In genomic region chr22:38222797-38223119, GRCh38 we compare ENCODE assay signal across 22 cellular contexts. TPM values are rescaled to one million over a fixed set of nuclear protein-coding genes. Genes with fewer than 3 reads are reported as not detected.
A peak's percentile ranks its signal among the peaks of the same experiment; 100 is the strongest.
DNase-seq lines count a peak whose midpoint lies in the region; ATAC-seq, FAIRE-seq and TF ChIP-seq lines count a peak whose summit lies in the region.
"Had no signal": no experiment of that assay in that cellular context is flagged by ENCODE, and none has a peak within 500 bp of the region (broad histone marks: within the 10 kb centered on the region; RNA-seq: fewer than 3 reads in every experiment).

No MANE protein-coding gene starts in this region.

- no peak for FAIRE-seq in GM12891 (lab: Jason Lieb, UNC)
- FAIRE-seq: islet of Langerhans had no signal

- no peak overlapping the region for H3K4me3 Mint-ChIP-seq in activated T-helper 17 cell treated with anti-CD3 and anti-CD28 coated beads, Interleukin-2, amount 50 U/mL, for 72 hours
- H3K4me3 Mint-ChIP-seq in nephron progenitor cell, result no peak overlapping the region
- H3K4me3 Mint-ChIP-seq: activated naive CD8-positive, alpha-beta T cell treated with anti-CD3 and anti-CD28 coated beads, Interleukin-2, amount 10 ng/mL, durations not matched to agents 7 days and 5 days; activated T-cell treated with anti-CD3 and anti-CD28 coated beads, Interleukin-2, amount 50 U/mL, for 4 hours; B cell; stimulated activated naive CD8-positive, alpha-beta T cell treated with anti-CD3 and anti-CD28 coated beads, Interleukin-15, amount 100 ng/mL, for 72 hours; T-cell had no signal

- no peaks in the 10 kb centered on the region for H3K9me3 ChIP-seq in vagina
- no peaks in the 10 kb centered on the region for H3K9me3 ChIP-seq in esophagus squamous epithelium
- no peaks in the 10 kb centered on the region for H3K9me3 ChIP-seq in A673 (ENCODE audit: low read depth, low read length, poor library complexity, severe bottlenecking)
- H3K9me3 ChIP-seq: HAP-1, heart right ventricle, right atrium auricular region had no signal

- no TSS peak for BruUV-seq in A673 (replicated peaks; lab: Mats Ljungman, UMichigan)

- no peaks in the 10 kb centered on the region for H3K27me3 Mint-ChIP-seq in activated T-helper 17 cell treated with anti-CD3 and anti-CD28 coated beads, Interleukin-2, amount 50 U/mL, for 72 hours
- no peaks in the 10 kb centered on the region for H3K27me3 Mint-ChIP-seq in nephron progenitor cell (ENCODE audit: low read depth, poor library complexity)
- H3K27me3 Mint-ChIP-seq: activated naive CD8-positive, alpha-beta T cell treated with anti-CD3 and anti-CD28 coated beads, Interleukin-2, amount 10 ng/mL, durations not matched to agents 7 days and 5 days; B cell; stimulated activated naive CD8-positive, alpha-beta T cell treated with anti-CD3 and anti-CD28 coated beads, Interleukin-15, amount 100 ng/mL, for 72 hours; T-cell had no signal

- 36 to 50% methylated on average over 2 to 7 of the region's 8 CpGs for WGBS in esophagus squamous epithelium, 2 donors

- peaks cover 61% of the 10 kb centered on the region for H3K4me1 ChIP-seq in vagina
- peaks cover 31 to 58% (median 42%) of the 10 kb centered on the region in 3 donors for H3K4me1 ChIP-seq in esophagus squamous epithelium
- H3K4me1 ChIP-seq in A673 (ENCODE audit: insufficient read depth, low read length, poor library complexity, severe bottlenecking), result peaks cover 13% of the 10 kb centered on the region
- H3K4me1 ChIP-seq: HAP-1 had no signal

- peak overlapping the region; percentile 50 for H3K27ac Mint-ChIP-seq in activated T-helper 17 cell treated with anti-CD3 and anti-CD28 coated beads, Interleukin-2, amount 50 U/mL, for 72 hours
- peak overlapping the region; percentile 61 for H3K27ac Mint-ChIP-seq in nephron progenitor cell
- H3K27ac Mint-ChIP-seq: activated naive CD8-positive, alpha-beta T cell treated with anti-CD3 and anti-CD28 coated beads, Interleukin-2, amount 10 ng/mL, durations not matched to agents 7 days and 5 days; B cell had no signal

- POLR2A ChIA-PET in A673 (lab: Charles Lee; ENCODE audit: low non-redundant PET), result no interaction called here

- DNase-seq in epithelial cell of prostate (ENCODE audit: low read depth, low spot score) (no peak), nephron progenitor cell (no peak), vagina (ENCODE audit: extremely low spot score in 2 of 2) (no peak), esophagus squamous epithelium (lab: John Stamatoyannopoulos, UW) (no peak), A673 (ENCODE audit: low spot score) (no peak), GM12891 (ENCODE audit: insufficient read length, low spot score) (no peak)
- DNase-seq: activated CD4-positive, alpha-beta T cell treated with anti-CD3 and anti-CD28 coated beads, Interleukin-2, amount 50 U/mL, for 4 hours; activated naive CD8-positive, alpha-beta T cell treated with anti-CD3 and anti-CD28 coated beads, Interleukin-2, amount 10 ng/mL, durations not matched to agents 7 days and 5 days; activated T-cell treated with anti-CD3 and anti-CD28 coated beads, Interleukin-2, amount 50 U/mL, for 4 hours; effector CD4-positive, alpha-beta T cell; heart right ventricle; KBM-7; NCI-H2081; NCI-H510A treated with DMSO at 0.1 percent for 48 hours; Right ventricle myocardium superior; stimulated activated naive CD8-positive, alpha-beta T cell treated with anti-CD3 and anti-CD28 coated beads, Interleukin-15, amount 100 ng/mL, for 72 hours; T-cell had no signal

- no peak overlapping the region for H3K4me3 ChIP-seq in vagina
- H3K4me3 ChIP-seq in esophagus squamous epithelium, result no peak overlapping the region
- no peak overlapping the region for H3K4me3 ChIP-seq in A673 (ENCODE audit: low read depth, low read length, poor library complexity, severe bottlenecking)
- H3K4me3 ChIP-seq: HAP-1, heart right ventricle, right atrium auricular region had no signal

- peaks cover 17% of the 10 kb centered on the region for H3K36me3 Mint-ChIP-seq in activated T-helper 17 cell treated with anti-CD3 and anti-CD28 coated beads, Interleukin-2, amount 50 U/mL, for 72 hours (ENCODE audit: low read depth)
- peaks cover 8% of the 10 kb centered on the region for H3K36me3 Mint-ChIP-seq in nephron progenitor cell (ENCODE audit: low read depth)

- H3K9me3 Mint-ChIP-seq in activated T-helper 17 cell treated with anti-CD3 and anti-CD28 coated beads, Interleukin-2, amount 50 U/mL, for 72 hours, result no peaks in the 10 kb centered on the region
- H3K9me3 Mint-ChIP-seq in nephron progenitor cell, result no peaks in the 10 kb centered on the region
- H3K9me3 Mint-ChIP-seq: activated naive CD8-positive, alpha-beta T cell treated with anti-CD3 and anti-CD28 coated beads, Interleukin-2, amount 10 ng/mL, durations not matched to agents 7 days and 5 days; activated T-cell treated with anti-CD3 and anti-CD28 coated beads, Interleukin-2, amount 50 U/mL, for 4 hours; stimulated activated naive CD8-positive, alpha-beta T cell treated with anti-CD3 and anti-CD28 coated beads, Interleukin-15, amount 100 ng/mL, for 72 hours; T-cell had no signal

- peak overlapping the region; percentile 72 for H3K27ac ChIP-seq in epithelial cell of prostate
- peak overlapping the region; percentile 59 for H3K27ac ChIP-seq in vagina
- peak overlapping the region in 2 of 4 donors; percentile 59 to 74 for H3K27ac ChIP-seq in esophagus squamous epithelium
- no peak overlapping the region for H3K27ac ChIP-seq in A673 (ENCODE audit: low read depth, low read length, poor library complexity, severe bottlenecking)

- no peaks in the 10 kb centered on the region for H3K27me3 ChIP-seq in vagina
- no peaks in the 10 kb centered on the region for H3K27me3 ChIP-seq in esophagus squamous epithelium
- H3K27me3 ChIP-seq in A673 (replicated peaks; ENCODE audit: insufficient read depth, low read depth, low read length, poor library complexity), result no peaks in the 10 kb centered on the region
- H3K27me3 ChIP-seq: heart right ventricle, right atrium auricular region had no signal

- peaks cover 18% of the 10 kb centered on the region for H3K4me1 Mint-ChIP-seq in activated T-helper 17 cell treated with anti-CD3 and anti-CD28 coated beads, Interleukin-2, amount 50 U/mL, for 72 hours
- H3K4me1 Mint-ChIP-seq in nephron progenitor cell, result peaks cover 18% of the 10 kb centered on the region
- H3K4me1 Mint-ChIP-seq: B cell had no signal

- H3K36me3 ChIP-seq in vagina (peaks cover 0 to 35% of the 10 kb centered on the region in 2 donors), esophagus squamous epithelium (peaks cover 5 to 72% (median 11%) of the 10 kb centered on the region in 3 donors), A673 (ENCODE audit: insufficient read depth, low read length, poor library complexity, severe bottlenecking) (no peaks in the 10 kb centered on the region)

- TF ChIP-seq POLR2A in vagina (IDR thresholded peaks at IDR 0.05) (no peak), esophagus squamous epithelium (IDR thresholded peaks at IDR 0.05) (no peak), GM12891 (IDR thresholded peaks at IDR 0.05; ENCODE audit: low read depth, low read length) (no peak)

- CTCF ChIA-PET in A673 (lab: Charles Lee), result no interaction called here

- ATAC-seq in activated T-helper 17 cell treated with anti-CD3 and anti-CD28 coated beads, Interleukin-2, amount 50 U/mL, for 72 hours (replicated peaks), result no peak
- ATAC-seq: activated T-cell treated with anti-CD3 and anti-CD28 coated beads, Interleukin-2, amount 50 U/mL, for 4 hours; heart right ventricle; stimulated activated naive CD8-positive, alpha-beta T cell treated with anti-CD3 and anti-CD28 coated beads, Interleukin-15, amount 100 ng/mL, for 72 hours had no signal

- no peak for TF ChIP-seq CTCF in nephron progenitor cell (IDR thresholded peaks at IDR 0.05)
- no peak for TF ChIP-seq CTCF in vagina (IDR thresholded peaks at IDR 0.05)
- no peak for TF ChIP-seq CTCF in esophagus squamous epithelium (IDR thresholded peaks at IDR 0.05)
- no peak for TF ChIP-seq CTCF in A673 (conservative IDR thresholded peaks at IDR 0.05; ENCODE audit: low read depth, low read length)

- intact Hi-C loops in vagina (cut with DNase I), result no loop called here
- intact Hi-C loops in esophagus squamous epithelium (cut with DNase I), result loop anchor here (10.0 kb wide), 1 partner anchor 118 kb away; no protein-coding TSS in a partner anchor
- intact Hi-C loops in A673 (cut with micrococcal nuclease; ENCODE audit: unreplicated experiment), result no loop called here

TF ChIP-seq in GM12891, 5 proteins besides CTCF, POLR2A, EP300 and RAD21:
- TF ChIP-seq SPI1 (IDR thresholded peaks at IDR 0.05; ENCODE audit: low read depth, low read length), result no peak

RNA-seq across cellular contexts. Expression of gene MAFF, which starts 21.0 kb away (rescaled TPM):
- total RNA-seq in activated T-helper 17 cell treated with anti-CD3 and anti-CD28 coated beads, Interleukin-2, amount 50 U/mL, for 72 hours, result 10 to 100 TPM; 15.7 to 58.8 TPM
- total RNA-seq in vagina (90.6 TPM), esophagus squamous epithelium (10 to 100 TPM; 19.4 to 51.6 (median 40.5) TPM), A673 (2021) (5.0 and 6.3 TPM in 2 replicates)
- polyA plus RNA-seq in GM12891 (2012; ENCODE audit: low read depth, missing spikeins), result 2.6 TPM

RNA-seq across cellular contexts. Expression of gene PLA2G6, which starts 41.1 kb away (rescaled TPM):
- total RNA-seq in activated T-helper 17 cell treated with anti-CD3 and anti-CD28 coated beads, Interleukin-2, amount 50 U/mL, for 72 hours, result 10 to 100 TPM; 36.6 to 90.7 TPM
- 35.8 TPM for total RNA-seq in vagina
- 10 to 100 TPM; 12.9 to 24.2 (median 14.2) TPM for total RNA-seq in esophagus squamous epithelium
- 31.8 and 40.8 TPM in 2 replicates for total RNA-seq in A673 (2021)
- 19.4 TPM for polyA plus RNA-seq in GM12891 (2012; ENCODE audit: low read depth, missing spikeins)

RNA-seq across cellular contexts. Expression of gene TMEM184B, which starts 50.1 kb away (rescaled TPM):
- total RNA-seq in activated T-helper 17 cell treated with anti-CD3 and anti-CD28 coated beads, Interleukin-2, amount 50 U/mL, for 72 hours, result 10 to 100 TPM; 31.5 to 36.5 TPM
- 50.8 TPM for total RNA-seq in vagina
- total RNA-seq in esophagus squamous epithelium, result 10 to 100 TPM; 22.5 to 55.1 (median 28.3) TPM
- total RNA-seq in A673 (2021), result 45.6 and 50.9 TPM in 2 replicates
- 5.5 TPM for polyA plus RNA-seq in GM12891 (2012; ENCODE audit: low read depth, missing spikeins)
